ENCODE assay signal across 7 cellular contexts in genomic region chr2:186695081-186695756, GRCh38. TPM values are rescaled to one million over a fixed set of nuclear protein-coding genes. Genes with fewer than 3 reads are reported as not detected.
A peak's percentile ranks its signal among the peaks of the same experiment; 100 is the strongest.
DNase-seq lines count a peak whose midpoint lies in the region; ATAC-seq and TF ChIP-seq lines count a peak whose summit lies in the region.

No MANE protein-coding gene starts in this region.

- H3K79me2 ChIP-seq in parathyroid adenoma = no peaks in the 10 kb centered on the region

- H3K9ac ChIP-seq in NT2/D1 (ENCODE audit: insufficient read length, low read depth) (peak overlapping the region; percentile 57), parathyroid adenoma (no peak overlapping the region)

- no peaks in the 10 kb centered on the region for H3K4me1 ChIP-seq in NT2/D1 (ENCODE audit: insufficient read depth, insufficient read length)
- H3K4me1 ChIP-seq in parathyroid adenoma = peaks cover 2% of the 10 kb centered on the region
- peaks cover 0 to 7% (median 2%) of the 10 kb centered on the region in 4 donors for H3K4me1 ChIP-seq in Peyer's patch

- H3K9me3 ChIP-seq in NT2/D1 (ENCODE audit: insufficient read depth, low read length) (no peaks in the 10 kb centered on the region), parathyroid adenoma (ENCODE audit: control insufficient read depth, low read length) (no peaks in the 10 kb centered on the region), Peyer's patch (no peaks in the 10 kb centered on the region)

- peak overlapping the region; percentile 80 for H2AFZ ChIP-seq in parathyroid adenoma

- H3K4me3 ChIP-seq in NT2/D1 (ENCODE audit: insufficient read length, low read depth) (peak overlapping the region; percentile 84), parathyroid adenoma (ENCODE audit: low read depth, low read length) (no peak overlapping the region), Peyer's patch (peak overlapping the region in 1 of 4 donors; percentile 76)

- DNase-seq in GM13977 (ENCODE audit: low spot score) = peak; percentile 37
- no peak for DNase-seq in NT2/D1 (ENCODE audit: low read depth, low spot score)
- DNase-seq in fibroblast of gingiva (ENCODE audit: low read depth) = peak; percentile 85
- DNase-seq in stimulated activated CD4-positive, alpha-beta T cell treated with anti-CD3 and anti-CD28 coated beads, Interleukin-2, amount 100 ng/mL, for 24 hours = no peak
- no peak for DNase-seq in Peyer's patch

- no peak overlapping the region for H3K4me2 ChIP-seq in parathyroid adenoma (ENCODE audit: low read length)

- TF ChIP-seq CTCF in GM13977 (IDR thresholded peaks at IDR 0.05; ENCODE audit: extremely low read depth, insufficient read depth, missing control alignments) = no peak
- no peak for TF ChIP-seq CTCF in parathyroid adenoma (IDR thresholded peaks at IDR 0.05)
- TF ChIP-seq CTCF in Peyer's patch (IDR thresholded peaks at IDR 0.05) = no peak

- H3K27me3 ChIP-seq in NT2/D1 (ENCODE audit: insufficient read depth, insufficient read length) = peaks cover 13% of the 10 kb centered on the region
- no peaks in the 10 kb centered on the region for H3K27me3 ChIP-seq in parathyroid adenoma (ENCODE audit: control insufficient read depth, insufficient read depth, low read length)
- H3K27me3 ChIP-seq in Peyer's patch = no peaks in the 10 kb centered on the region

- no peak for TF ChIP-seq POLR2A in Peyer's patch (IDR thresholded peaks at IDR 0.05)

- in situ Hi-C loops in GM13977 (cut with MboI; ENCODE audit: low pct_unique_long_range_greater_than_20kb, low sequenced_read_pairs, unreplicated experiment) = no loop called here

- H3K36me3 ChIP-seq in NT2/D1 (ENCODE audit: insufficient read depth, insufficient read length, low read length) (no peaks in the 10 kb centered on the region), parathyroid adenoma (ENCODE audit: control insufficient read depth, insufficient read depth, low read length) (no peaks in the 10 kb centered on the region), Peyer's patch (no peaks in the 10 kb centered on the region)

- H3K27ac ChIP-seq in parathyroid adenoma (peak overlapping the region; percentile 34), Peyer's patch (no peak overlapping the region)

- ATAC-seq in HG03097 (IDR thresholded peaks at IDR 0.05; ENCODE audit: low FRiP score, unreplicated experiment) = no peak

RNA-seq across cellular contexts. Expression of gene FAM171B, which starts 1.4 kb away (rescaled TPM):
- 10 to 100 TPM in 1 of 4 donors, 1 to 10 TPM in 2, under 1 TPM in 1; 0.35 to 11.9 (median 1.8) TPM for total RNA-seq in Peyer's patch

Comparison
In these comparisons a context has a peak if more than half of its experiments do, and no peak if none do; other contexts are left out.
1. DNase-seq: peak in GM13977 (single experiment) and fibroblast of gingiva (single experiment); none in NT2/D1 (single experiment), stimulated activated CD4-positive, alpha-beta T cell treated with anti-CD3 and anti-CD28 coated beads, Interleukin-2, amount 100 ng/mL, for 24 hours (0 of 2) and Peyer's patch (0 of 3).